ENCODE assay signal across 14 cellular contexts in the genomic region with DNA sequence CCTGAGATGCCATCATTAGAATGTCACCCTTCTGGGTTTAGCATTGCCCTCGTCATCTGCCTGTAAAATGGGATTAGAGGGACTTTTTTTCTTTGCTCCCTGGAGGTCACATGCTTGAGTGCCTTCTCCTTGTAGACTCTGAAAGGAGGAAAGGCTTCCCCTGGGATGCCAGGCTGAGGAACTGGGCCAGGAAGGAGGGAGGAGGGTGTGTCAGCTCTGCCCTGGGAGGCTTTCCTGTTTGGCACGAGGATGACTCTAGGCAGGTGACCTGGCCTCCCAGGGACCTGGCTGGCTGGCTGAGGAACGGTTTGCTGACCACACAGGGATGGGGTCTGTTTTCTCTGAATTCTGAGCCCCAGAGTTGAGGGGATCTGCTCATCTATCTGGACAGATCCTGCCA. TPM values are rescaled to one million over a fixed set of nuclear protein-coding genes. Genes with fewer than 3 reads are reported as not detected.
A peak's percentile ranks its signal among the peaks of the same experiment; 100 is the strongest.
DNase-seq lines count a peak whose midpoint lies in the region; ATAC-seq and TF ChIP-seq lines count a peak whose summit lies in the region.
"Had no signal": no experiment of that assay in that cellular context is flagged by ENCODE, and none has a peak within 500 bp of the region (broad histone marks: within the 10 kb centered on the region; RNA-seq: fewer than 3 reads in every experiment).

No MANE protein-coding gene starts in this region.

- peaks cover 83% of the 10 kb centered on the region for H4K20me1 ChIP-seq in smooth muscle cell (ENCODE audit: low read depth)

- TF ChIP-seq CTCF in thyroid gland (IDR thresholded peaks at IDR 0.05) (no peak), smooth muscle cell (IDR thresholded peaks at IDR 0.05; ENCODE audit: borderline replicate concordance, insufficient read depth, poor library complexity, severe bottlenecking) (no peak)

- no peak overlapping the region for H3K4me2 ChIP-seq in smooth muscle cell

- no peak overlapping the region for H2AFZ ChIP-seq in smooth muscle cell (ENCODE audit: low read depth)

- no peaks in the 10 kb centered on the region for H3K27me3 ChIP-seq in layer of hippocampus (ENCODE audit: control insufficient read depth, insufficient read depth, low read length)
- no peaks in the 10 kb centered on the region for H3K27me3 ChIP-seq in thyroid gland
- H3K27me3 ChIP-seq in smooth muscle cell (ENCODE audit: low read depth), result no peaks in the 10 kb centered on the region
- H3K27me3 ChIP-seq: ascending aorta had no signal

- H3K36me3 ChIP-seq in thyroid gland (no peaks in the 10 kb centered on the region), smooth muscle cell (ENCODE audit: low read depth) (no peaks in the 10 kb centered on the region)
- H3K36me3 ChIP-seq: ascending aorta had no signal

- H3K4me3 ChIP-seq in thyroid gland (replicated peaks in 1 of 3), result no peak overlapping the region
- H3K4me3 ChIP-seq in smooth muscle cell, result no peak overlapping the region
- H3K4me3 ChIP-seq: ascending aorta had no signal

- H3K9me3 ChIP-seq in thyroid gland (no peaks in the 10 kb centered on the region), smooth muscle cell (replicated peaks; ENCODE audit: low read depth) (no peaks in the 10 kb centered on the region)
- H3K9me3 ChIP-seq: ascending aorta had no signal

- peaks cover 3% of the 10 kb centered on the region for H3F3A ChIP-seq in smooth muscle cell (ENCODE audit: low read depth)

- DNase-seq in H4 (ENCODE audit: low spot score), result peak; percentile 43
- peak; percentile 67 for DNase-seq in SK-MEL-5 (ENCODE audit: low read depth, low spot score)
- DNase-seq in thyroid gland, result peak; percentile 57 to 67
- DNase-seq in smooth muscle cell (lab: John Stamatoyannopoulos, UW; ENCODE audit: unreplicated experiment), result no peak
- DNase-seq in NCI-H2029 treated with DMSO at 0.1 percent for 48 hours (lab: John Stamatoyannopoulos, UW), result no peak
- DNase-seq: activated CD4-positive, alpha-beta memory T cell treated with anti-CD3 and anti-CD28 coated beads, Interleukin-2, amount 10 ng/mL, durations not matched to agents 7 days and 5 days; CD8-positive, alpha-beta memory T cell; effector memory CD8-positive, alpha-beta T cell; NCI-H2081 treated with DMSO at 0.1 percent for 48 hours had no signal

- no peak overlapping the region for H3K9ac ChIP-seq in smooth muscle cell (ENCODE audit: low read depth)

- H3K4me1 ChIP-seq in thyroid gland (peaks cover 2 to 19% of the 10 kb centered on the region in 2 donors), smooth muscle cell (ENCODE audit: low read depth) (peaks cover 13% of the 10 kb centered on the region)

- peak overlapping the region; percentile 32 for H3K27ac ChIP-seq in layer of hippocampus (ENCODE audit: low read depth, low read length)
- H3K27ac ChIP-seq in thyroid gland, result no peak overlapping the region
- no peak overlapping the region for H3K27ac ChIP-seq in smooth muscle cell (ENCODE audit: low read depth)
- H3K27ac ChIP-seq: ascending aorta, HL-60 had no signal

- 23 to 43% methylated on average over 1 to 3 of the region's 3 CpGs for WGBS in thyroid gland, 2 donors
- 52% methylated on average over 3 of the region's 3 CpGs for WGBS in smooth muscle cell (ENCODE audit: low lambda C conversion rate)

- in situ Hi-C loops in SK-MEL-5 (cut with HindIII; ENCODE audit: low pct_unique_long_range_greater_than_20kb, low sequenced_read_pairs), result no loop called here

- ATAC-seq in HG02870 (IDR thresholded peaks at IDR 0.05; ENCODE audit: unreplicated experiment), result no peak
- ATAC-seq: activated T-helper 17 cell treated with anti-CD3 and anti-CD28 coated beads, Interleukin-2, amount 50 U/mL, for 72 hours; effector memory CD8-positive, alpha-beta T cell had no signal

- TF ChIP-seq POLR2A in thyroid gland (IDR thresholded peaks at IDR 0.05), result no peak

- intact Hi-C loops in thyroid gland (cut with DNase I), result no loop called here

- peaks cover 73% of the 10 kb centered on the region for H3K79me2 ChIP-seq in smooth muscle cell (ENCODE audit: low read depth)

RNA-seq across cellular contexts. Expression of a gene that starts 4.6 kb away (rescaled TPM):
- 9.1 and 12.2 TPM in 2 replicates for total RNA-seq in H4 (2014; rRNA removed; shearing (Covaris generic))
- 15.6 and 18.9 TPM in 2 replicates for total RNA-seq in SK-MEL-5 (2014; rRNA removed; shearing (Covaris generic))
- polyA plus RNA-seq in SK-MEL-5 (2015; cell fraction: cytosol; rRNA removed), result 20.8 and 28.2 TPM in 2 replicates
- polyA plus RNA-seq in SK-MEL-5 (2015; cell fraction: nucleus; rRNA removed), result 18.0 and 22.1 TPM in 2 replicates
- total RNA-seq in thyroid gland (1 to 10 TPM; 4.0 to 7.3 (median 5.4) TPM), smooth muscle cell (11.5 and 18.2 TPM in 2 replicates)
- 30.6 and 36.1 TPM in 2 replicates for polyA plus RNA-seq in smooth muscle cell
- polyA plus RNA-seq: CD8-positive, alpha-beta memory T cell had no signal

Comparison
In these comparisons a context has a peak if more than half of its experiments do, and no peak if none do; other contexts are left out.
1. DNase-seq: peak in H4 (single experiment), SK-MEL-5 (single experiment) and thyroid gland (2 of 2); none in smooth muscle cell (single experiment) and NCI-H2029 treated with DMSO at 0.1 percent for 48 hours (single experiment).